Comparison of ENCODE assay signal across 15 cellular contexts in the genomic region with DNA sequence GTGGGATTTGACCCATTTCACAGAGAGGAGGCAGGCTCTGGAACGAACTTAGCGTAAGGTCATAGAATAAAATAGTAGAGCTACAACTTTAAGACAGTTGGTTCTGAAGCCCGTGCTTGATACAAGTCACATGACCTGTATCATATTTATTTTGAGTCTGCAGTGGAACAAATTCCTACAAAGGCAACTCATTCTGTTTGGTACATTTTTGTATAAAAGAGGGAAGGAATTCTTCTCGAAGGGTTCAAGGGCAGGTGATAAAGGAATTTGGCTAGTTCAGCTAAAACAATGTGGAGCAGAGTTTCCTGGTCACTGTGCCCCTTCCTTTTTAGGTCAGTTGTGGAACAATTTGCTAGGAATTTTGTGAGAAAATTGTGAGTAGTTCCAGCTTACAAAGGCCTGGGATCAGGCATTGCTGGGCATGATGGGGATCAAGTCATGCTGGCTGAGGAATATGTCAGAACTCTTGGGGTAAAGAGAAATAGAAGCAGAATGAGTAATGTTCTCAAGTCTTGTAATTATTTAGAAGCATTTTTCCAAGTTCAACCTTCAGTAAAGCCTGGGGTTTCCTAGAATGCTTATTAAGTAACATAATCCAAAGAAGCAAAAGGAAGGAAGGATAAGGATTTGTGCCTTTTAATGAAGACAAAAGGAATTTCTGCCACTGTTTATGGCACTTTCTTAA. TPM values are rescaled to one million over a fixed set of nuclear protein-coding genes. Genes with fewer than 3 reads are reported as not detected.
DNase-seq lines count a peak whose midpoint lies in the region; ATAC-seq, FAIRE-seq and TF ChIP-seq lines count a peak whose summit lies in the region.
"Had no signal": no experiment of that assay in that cellular context is flagged by ENCODE, and none has a peak within 500 bp of the region (broad histone marks: within the 10 kb centered on the region; RNA-seq: fewer than 3 reads in every experiment).

No MANE protein-coding gene starts in this region.

- no peak for TF ChIP-seq POLR2A in HepG2 (IDR thresholded peaks at IDR 0.05; ENCODE audit: insufficient read depth in 1 of 2, low read depth in 2 of 2, low read length in 2 of 2)
- TF ChIP-seq POLR2A in GM12878 (IDR thresholded peaks at IDR 0.05; ENCODE audit: low read depth, low read length) = no peak

- H3K27me3 Mint-ChIP-seq in activated CD4-positive, alpha-beta memory T cell treated with anti-CD3 and anti-CD28 coated beads, Interleukin-2, amount 10 ng/mL, durations not matched to agents 7 days and 5 days = no peaks in the 10 kb centered on the region

- H3K27ac ChIP-seq in liver (ENCODE audit: low read depth in 1 of 2, low read length in 2 of 2) (no peak overlapping the region), HepG2 (ENCODE audit: extremely low read length, insufficient read depth, low read length) (no peak overlapping the region), GM12878 (ENCODE audit: control insufficient read depth, insufficient read depth) (no peak overlapping the region)

- ATAC-seq in HepG2 = no peak
- ATAC-seq in GM12878 = no peak
- ATAC-seq in GM18868 (IDR thresholded peaks at IDR 0.05; ENCODE audit: unreplicated experiment) = no peak

- no peaks in the 10 kb centered on the region for H3K27me3 ChIP-seq in liver (ENCODE audit: control insufficient read depth in 4 of 4, insufficient read depth in 4 of 4, low read length in 3 of 4)
- H3K27me3 ChIP-seq in HepG2 (ENCODE audit: control insufficient read depth in 1 of 2, insufficient read depth in 2 of 2, low read length in 2 of 2) = no peaks in the 10 kb centered on the region
- H3K27me3 ChIP-seq in GM12878 (replicated peaks in 1 of 2; ENCODE audit: control insufficient read depth in 2 of 2, insufficient read depth in 2 of 2, low read length in 1 of 2) = no peaks in the 10 kb centered on the region
- H3K27me3 ChIP-seq: uterus had no signal

- CTCF ChIA-PET in HepG2 (lab: Yijun Ruan, JAX; ENCODE audit: low intra/inter-chr PET ratio, low total read pairs) (no interaction called here), GM12878 (lab: Yijun Ruan, JAX) (interaction anchor here (0.9 to 1.6 kb wide), 8 partner anchors 8 to 75 kb away, joined by 3 to 5 read pairs (median 3); no protein-coding TSS in a partner anchor)
- CTCF ChIA-PET in activated CD4-positive, alpha-beta memory T cell treated with anti-CD3 and anti-CD28 coated beads, Interleukin-2, amount 10 ng/mL, durations not matched to agents 7 days and 5 days (lab: Charles Lee) = interaction anchor here (0.7 to 1.5 kb wide), 2 partner anchors 14 to 18 kb away, joined by 3 to 4 read pairs; no protein-coding TSS in a partner anchor

- TF ChIP-seq RAD21 in liver (IDR thresholded peaks at IDR 0.05) = no peak
- no peak for TF ChIP-seq RAD21 in HepG2 (CRISPR knock-in tag; IDR thresholded peaks at IDR 0.05)
- no peak for TF ChIP-seq RAD21 in GM12878 (IDR thresholded peaks at IDR 0.05; ENCODE audit: insufficient read depth, low read depth, low read length)

- H3K9me3 Mint-ChIP-seq in activated CD4-positive, alpha-beta memory T cell treated with anti-CD3 and anti-CD28 coated beads, Interleukin-2, amount 10 ng/mL, durations not matched to agents 7 days and 5 days = no peaks in the 10 kb centered on the region

- TF ChIP-seq CTCF in liver (IDR thresholded peaks at IDR 0.05; ENCODE audit: low read depth, low read length, missing input control) (no peak), HepG2 (CRISPR knock-in tag; IDR thresholded peaks at IDR 0.05) (no peak), GM12878 (IDR thresholded peaks at IDR 0.05 in 2 of 3, conservative IDR thresholded peaks at IDR 0.05 in 1 of 3; ENCODE audit: control insufficient read depth in 2 of 3, extremely low read depth in 1 of 3, insufficient read depth in 1 of 3, low read depth in 3 of 3, low read length in 3 of 3) (no peak)

- POLR2A ChIA-PET in HepG2 (lab: Yijun Ruan, JAX) = interaction anchor here (1.5 kb wide), 1 partner anchor 12 kb away, joined by 3 read pairs; no protein-coding TSS in a partner anchor
- POLR2A ChIA-PET in GM12878 (lab: Charles Lee) = interaction anchor here (1.2 to 2.0 kb wide), 4 partner anchors 9 to 45 kb away, joined by 3 to 6 read pairs (median 4); no protein-coding TSS in a partner anchor
- POLR2A ChIA-PET in activated CD4-positive, alpha-beta memory T cell treated with anti-CD3 and anti-CD28 coated beads, Interleukin-2, amount 10 ng/mL, durations not matched to agents 7 days and 5 days (lab: Charles Lee) = interaction anchor here (3.6 kb wide), 1 partner anchor 17 kb away, joined by 18 read pairs; no protein-coding TSS in a partner anchor

- no peak overlapping the region for H2AFZ ChIP-seq in HepG2 (ENCODE audit: low read length)
- no peak overlapping the region for H2AFZ ChIP-seq in GM12878 (ENCODE audit: control insufficient read depth, low read depth, low read length)

- H3K4me1 ChIP-seq in liver (ENCODE audit: control insufficient read depth in 4 of 4, insufficient read depth in 4 of 4, low read length in 3 of 4) = peaks cover 8 to 31% (median 18%) of the 10 kb centered on the region in 4 donors
- peaks cover 52% of the 10 kb centered on the region for H3K4me1 ChIP-seq in HepG2 (ENCODE audit: insufficient read depth, low read length)
- peaks cover 10% of the 10 kb centered on the region for H3K4me1 ChIP-seq in GM12878 (ENCODE audit: control insufficient read depth, insufficient read depth, low read length)

- H3K4me1 Mint-ChIP-seq in activated CD4-positive, alpha-beta memory T cell treated with anti-CD3 and anti-CD28 coated beads, Interleukin-2, amount 10 ng/mL, durations not matched to agents 7 days and 5 days = peaks cover 44% of the 10 kb centered on the region

- no peaks in the 10 kb centered on the region for H3K36me3 ChIP-seq in liver (ENCODE audit: control insufficient read depth in 4 of 4, insufficient read depth in 3 of 4, low read depth in 1 of 4, low read length in 3 of 4)
- no peaks in the 10 kb centered on the region; a peak in 2 of 5 replicates for H3K36me3 ChIP-seq in HepG2 (replicated peaks in 1 of 2; ENCODE audit: control insufficient read depth in 1 of 2, insufficient read depth in 2 of 2, low read length in 2 of 2)
- peaks cover 0 to 4% of the 10 kb centered on the region in 2 experiments; a peak in 2 of 4 replicates for H3K36me3 ChIP-seq in GM12878 (ENCODE audit: control insufficient read depth in 2 of 2, insufficient read depth in 2 of 2, low read length in 1 of 2)
- H3K36me3 ChIP-seq: uterus had no signal

- RAD21 ChIA-PET in GM12878 (lab: Charles Lee; ENCODE audit: unreplicated experiment) = interaction anchor here (1.0 to 1.9 kb wide), 5 partner anchors 9 to 33 kb away, joined by 3 to 6 read pairs (median 4); no protein-coding TSS in a partner anchor

- TF ChIP-seq EP300 in HepG2 (IDR thresholded peaks at IDR 0.05; ENCODE audit: low read depth in 2 of 2, low read length in 2 of 2) (no peak), HepG2 (CRISPR knock-in tag; IDR thresholded peaks at IDR 0.05; ENCODE audit: borderline replicate concordance) (no peak), GM12878 (IDR thresholded peaks at IDR 0.05; ENCODE audit: borderline replicate concordance in 1 of 2, control insufficient read depth in 1 of 2, low read depth in 2 of 2, low read length in 2 of 2) (no peak)

- in situ Hi-C loops in HepG2 (cut with HindIII; ENCODE audit: extremely low pct_ligation_motif_present, low pct_unique_long_range_greater_than_20kb) (no loop called here), GM12878 (cut with MboI) (no loop called here)

- H3K9ac ChIP-seq in liver (ENCODE audit: low read depth in 1 of 2, low read length in 2 of 2) = no peak overlapping the region
- no peak overlapping the region for H3K9ac ChIP-seq in HepG2 (ENCODE audit: insufficient read depth, low read depth, low read length)
- no peak overlapping the region for H3K9ac ChIP-seq in GM12878 (ENCODE audit: control insufficient read depth, insufficient read depth, low read length)

- H3K36me3 Mint-ChIP-seq in activated CD4-positive, alpha-beta memory T cell treated with anti-CD3 and anti-CD28 coated beads, Interleukin-2, amount 10 ng/mL, durations not matched to agents 7 days and 5 days (ENCODE audit: low read depth) = peaks cover 8% of the 10 kb centered on the region

- H3K9me3 ChIP-seq in liver (ENCODE audit: control insufficient read depth in 4 of 4, low read length in 3 of 4) (no peaks in the 10 kb centered on the region), HepG2 (ENCODE audit: low read length) (no peaks in the 10 kb centered on the region), GM12878 (replicated peaks; ENCODE audit: control insufficient read depth, insufficient read depth, low read length) (no peaks in the 10 kb centered on the region; the same call in 2 of the 3 replicates)
- H3K9me3 ChIP-seq: uterus had no signal

- peaks cover 99% of the 10 kb centered on the region for H3K79me2 ChIP-seq in HepG2 (ENCODE audit: insufficient read depth, low read length)
- peaks cover 98% of the 10 kb centered on the region for H3K79me2 ChIP-seq in GM12878 (ENCODE audit: control insufficient read depth, insufficient read depth, low read length)

- H4K20me1 ChIP-seq in HepG2 (ENCODE audit: insufficient read depth, low read length) (peaks cover 47% of the 10 kb centered on the region), GM12878 (ENCODE audit: control insufficient read depth, insufficient read depth) (no peaks in the 10 kb centered on the region; the same call in 1 of the 2 replicates)

- H3K4me2 ChIP-seq in HepG2 (ENCODE audit: low read depth, low read length) (no peak overlapping the region), GM12878 (ENCODE audit: control insufficient read depth, insufficient read depth) (no peak overlapping the region)

- DNase-seq in HepG2 (ENCODE audit: low spot score) = no peak
- no peak for DNase-seq in GM12878 (ENCODE audit: low read depth, low spot score)
- DNase-seq in lung microvascular endothelial cell (ENCODE audit: low read depth in 2 of 2) = peak; percentile 26 to 59
- no peak for DNase-seq in activated CD4-positive, alpha-beta memory T cell treated with anti-CD3 and anti-CD28 coated beads, Interleukin-2, amount 10 ng/mL, durations not matched to agents 7 days and 5 days
- no peak for DNase-seq in NCI-H2029 (lab: John Stamatoyannopoulos, UW)
- no peak for DNase-seq in germinal center (ENCODE audit: low spot score)
- DNase-seq: amygdala, DND-41, NCI-H1417 treated with DMSO at 0.1 percent for 48 hours, NCI-H524 treated with DMSO at 0.1 percent for 48 hours, nucleus accumbens, uterus had no signal

- no TSS peak for BruUV-seq in HepG2 (replicated peaks; lab: Mats Ljungman, UMichigan)
- no TSS peak for BruUV-seq in GM12878 (replicated peaks; lab: Mats Ljungman, UMichigan)

- SMC1A ChIA-PET in GM12878 (lab: Charles Lee; ENCODE audit: uncharacterized antibody, unreplicated experiment) = interaction anchor here (0.6 to 10.2 kb wide), 14 partner anchors 9 to 232 kb away, joined by 3 to 122 read pairs (median 4); no protein-coding TSS in a partner anchor

- intact Hi-C loops in HepG2 (cut with micrococcal nuclease; ENCODE audit: unreplicated experiment) (no loop called here), GM12878 (cut with micrococcal nuclease; ENCODE audit: unreplicated experiment) (no loop called here)

- no peak overlapping the region for H3K27ac Mint-ChIP-seq in activated CD4-positive, alpha-beta memory T cell treated with anti-CD3 and anti-CD28 coated beads, Interleukin-2, amount 10 ng/mL, durations not matched to agents 7 days and 5 days

- WGBS in liver = 36% methylated on average over 4 of the region's 4 CpGs
- 74% methylated on average over 4 of the region's 4 CpGs for WGBS in HepG2 (ENCODE audit: low lambda C conversion rate)
- 96% methylated on average over 4 of the region's 4 CpGs for WGBS in GM12878 (ENCODE audit: insufficient coverage, insufficient replicate concordance, low lambda C conversion rate, missing lambda C conversion rate)

- no peak for FAIRE-seq in HepG2 (lab: Jason Lieb, UNC)
- no peak for FAIRE-seq in GM12878 (lab: Jason Lieb, UNC)
- FAIRE-seq: TTC549 had no signal

- H3K4me3 ChIP-seq in liver (ENCODE audit: low read depth in 1 of 3, low read length in 3 of 3) = no peak overlapping the region
- no peak overlapping the region for H3K4me3 ChIP-seq in HepG2 (replicated peaks in 1 of 3; ENCODE audit: insufficient read depth in 1 of 3, low read depth in 2 of 3, low read length in 3 of 3)
- no peak overlapping the region for H3K4me3 ChIP-seq in GM12878
- H3K4me3 ChIP-seq: uterus had no signal

- no peak overlapping the region for H3K4me3 Mint-ChIP-seq in activated CD4-positive, alpha-beta memory T cell treated with anti-CD3 and anti-CD28 coated beads, Interleukin-2, amount 10 ng/mL, durations not matched to agents 7 days and 5 days

RNA-seq across cellular contexts. Expression of a gene that starts 19.1 kb away (rescaled TPM):
- total RNA-seq in liver (10 to 100 TPM; 17.3 to 25.4 TPM), HepG2 (2016; rRNA removed; fragmentation: Illumina TruSeq; extraction: Trizol) (55.9 and 61.2 TPM in 2 replicates), GM12878 (2014; rRNA removed) (47.1 and 49.8 TPM in 2 replicates), GM12878 (2014; rRNA removed; fragmentation: Illumina TruSeq; extraction: Trizol) (58.8 and 61.3 TPM in 2 replicates), GM12878 (2021) (64.5 and 65.1 TPM in 2 replicates), lung microvascular endothelial cell (25.3 and 30.0 TPM in 2 replicates)
- polyA plus RNA-seq in liver (10 to 100 TPM in 1 of 2 donors, 1 to 10 TPM in 1; 8.5 to 12.3 TPM), HepG2 (2011; rRNA removed) (14.3 and 16.0 TPM in 2 replicates), GM12878 (2011; rRNA removed) (50.3 and 54.0 TPM in 2 replicates), GM12878 (2014; fragmentation: Illumina TruSeq; extraction: Trizol) (52.6 and 58.7 TPM in 2 replicates), GM12878 (2014; fragmentation: Nextera tagmentation; extraction: Ambion mirVana) (10 to 100 TPM; 23.8 to 45.7 TPM), GM12878 (2014; rRNA removed) (30.1 and 31.9 TPM in 2 replicates), GM12878 (2016; fragmentation: Nextera tagmentation; extraction: Ambion mirVana) (10 to 100 TPM; 48.0 to 54.0 TPM)
- 201 and 217 TPM in 2 replicates for total RNA-seq in HepG2 (2016; cell fraction: cytosol; rRNA removed; fragmentation: Illumina TruSeq; extraction: Trizol; ENCODE audit: low read depth)
- 52.9 and 64.6 TPM in 2 replicates for total RNA-seq in HepG2 (2016; cell fraction: insoluble cytoplasmic fraction; rRNA removed; fragmentation: Illumina TruSeq; extraction: Trizol)
- 111 and 117 TPM in 2 replicates for total RNA-seq in HepG2 (2016; cell fraction: membrane; rRNA removed; fragmentation: Illumina TruSeq; extraction: Trizol)
- total RNA-seq in HepG2 (2016; cell fraction: nucleus; rRNA removed; fragmentation: Illumina TruSeq; extraction: Trizol) = 87.7 and 94.7 TPM in 2 replicates
- 10.3 and 13.3 TPM in 2 replicates for polyA plus RNA-seq in HepG2 (2011; cell fraction: cytosol; rRNA removed)
- polyA plus RNA-seq in HepG2 (2011; cell fraction: nucleus; rRNA removed) = 39.8 and 44.5 TPM in 2 replicates
- polyA plus RNA-seq in HepG2 (2012) = 36.2 and 40.8 TPM in 2 replicates
- 10.3 and 13.7 TPM in 2 replicates for polyA plus RNA-seq in HepG2 (2016; cell fraction: cytosol; fragmentation: Illumina TruSeq; extraction: Trizol; ENCODE audit: low read depth)
- polyA plus RNA-seq in HepG2 (2016; cell fraction: insoluble cytoplasmic fraction; fragmentation: Illumina TruSeq; extraction: Trizol; ENCODE audit: low read depth) = 42.1 and 42.7 TPM in 2 replicates
- 25.5 and 25.9 TPM in 2 replicates for polyA plus RNA-seq in HepG2 (2016; cell fraction: membrane; fragmentation: Illumina TruSeq; extraction: Trizol; ENCODE audit: low read depth)
- polyA plus RNA-seq in HepG2 (2016; cell fraction: nucleus; fragmentation: Illumina TruSeq; extraction: Trizol; ENCODE audit: insufficient read depth, low read depth) = 86.8 and 90.5 TPM in 2 replicates
- polyA minus RNA-seq in HepG2 (2011; rRNA and poly(A)+ RNA removed; ENCODE audit: low replicate concordance) = 30.9 and 34.8 TPM in 2 replicates
- 30.4 and 30.9 TPM in 2 replicates for polyA minus RNA-seq in HepG2 (2011; cell fraction: cytosol; rRNA and poly(A)+ RNA removed)
- 88.7 and 110 TPM in 2 replicates for polyA minus RNA-seq in HepG2 (2011; cell fraction: nucleus; rRNA and poly(A)+ RNA removed)
- 459 and 461 TPM in 2 replicates for total RNA-seq in GM12878 (2013; cell fraction: nucleolus; rRNA removed)
- 32.8 TPM for polyA plus RNA-seq in GM12878 (2011; ENCODE audit: low read depth)
- 27.3 and 47.7 TPM in 2 replicates for polyA plus RNA-seq in GM12878 (2011; cell fraction: cytosol; rRNA removed)
- 143 and 189 TPM in 2 replicates for polyA plus RNA-seq in GM12878 (2011; cell fraction: nucleus; rRNA removed)
- 38.6 and 46.2 TPM in 2 replicates for polyA plus RNA-seq in GM12878 (2012)
- 82.4 and 103 TPM in 2 replicates for polyA minus RNA-seq in GM12878 (2011; rRNA and poly(A)+ RNA removed)
- polyA minus RNA-seq in GM12878 (2011; cell fraction: cytosol; rRNA and poly(A)+ RNA removed) = 22.2 and 35.9 TPM in 2 replicates
- polyA minus RNA-seq in GM12878 (2011; cell fraction: nucleus; rRNA and poly(A)+ RNA removed) = 103 and 169 TPM in 2 replicates
- total RNA-seq in activated CD4-positive, alpha-beta memory T cell treated with anti-CD3 and anti-CD28 coated beads, Interleukin-2, amount 10 ng/mL, durations not matched to agents 7 days and 5 days = 10 to 100 TPM; 67.9 to 68.7 TPM

Comparison
In these comparisons a context has a peak if more than half of its experiments do, and no peak if none do; other contexts are left out.
1. DNase-seq: peak in lung microvascular endothelial cell (2 of 2); none in HepG2 (single experiment), GM12878 (single experiment), activated CD4-positive, alpha-beta memory T cell treated with anti-CD3 and anti-CD28 coated beads, Interleukin-2, amount 10 ng/mL, durations not matched to agents 7 days and 5 days (single experiment), NCI-H2029 (single experiment) and germinal center (single experiment).